Comparison of ENCODE assay signal across 15 cellular contexts in the genomic region with DNA sequence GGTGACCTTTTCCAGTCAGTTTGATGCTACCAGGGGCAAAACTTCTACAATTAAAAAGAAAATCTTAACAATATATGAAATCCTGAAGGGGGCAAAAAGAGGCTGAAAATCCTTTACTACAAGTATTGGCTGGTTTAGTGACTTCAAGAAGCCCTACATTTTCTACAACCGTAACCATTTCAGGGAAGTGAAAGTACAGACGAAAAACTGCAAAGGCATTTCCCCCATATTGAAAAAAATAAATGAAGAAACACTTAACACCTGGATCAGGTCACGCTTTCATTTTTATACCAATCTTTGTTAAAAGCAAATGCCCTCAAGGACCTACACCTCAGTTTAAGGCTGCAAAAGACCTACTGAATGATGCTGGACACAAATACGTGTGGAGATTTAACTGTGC. TPM values are rescaled to one million over a fixed set of nuclear protein-coding genes. Genes with fewer than 3 reads are reported as not detected.
DNase-seq lines count a peak whose midpoint lies in the region; ATAC-seq and TF ChIP-seq lines count a peak whose summit lies in the region.
"Had no signal": no experiment of that assay in that cellular context is flagged by ENCODE, and none has a peak within 500 bp of the region (broad histone marks: within the 10 kb centered on the region; RNA-seq: fewer than 3 reads in every experiment).

No MANE protein-coding gene starts in this region.

- no peaks in the 10 kb centered on the region for H3K4me1 Mint-ChIP-seq in MCF 10A (ENCODE audit: insufficient read depth, unreplicated experiment)
- H3K4me1 Mint-ChIP-seq in activated CD8-positive, alpha-beta memory T cell treated with anti-CD3 and anti-CD28 coated beads, Interleukin-2, amount 10 ng/mL, durations not matched to agents 7 days and 5 days, result no peaks in the 10 kb centered on the region
- H3K4me1 Mint-ChIP-seq: stimulated activated naive CD8-positive, alpha-beta T cell treated with anti-CD3 and anti-CD28 coated beads, Interleukin-15, amount 100 ng/mL, for 72 hours had no signal

- no peak overlapping the region for H3K27ac ChIP-seq in DOHH2 (ENCODE audit: low read depth, low read length)
- H3K27ac ChIP-seq: A549, pancreas had no signal

- H3K4me1 ChIP-seq in DOHH2 (ENCODE audit: control insufficient read depth, low read length), result peaks cover 14% of the 10 kb centered on the region
- H3K4me1 ChIP-seq: A549, pancreas had no signal

- H3K27me3 Mint-ChIP-seq in MCF 10A (ENCODE audit: insufficient read depth, unreplicated experiment), result peaks cover 13% of the 10 kb centered on the region
- peaks cover 69% of the 10 kb centered on the region for H3K27me3 Mint-ChIP-seq in activated CD8-positive, alpha-beta memory T cell treated with anti-CD3 and anti-CD28 coated beads, Interleukin-2, amount 10 ng/mL, durations not matched to agents 7 days and 5 days

- H3K36me3 ChIP-seq in DOHH2 (ENCODE audit: control insufficient read depth, low read length), result no peaks in the 10 kb centered on the region
- no peaks in the 10 kb centered on the region for H3K36me3 ChIP-seq in H7 (replicated peaks; ENCODE audit: control insufficient read depth, insufficient read depth, low read length)
- H3K36me3 ChIP-seq: pancreas had no signal

- H3K4me3 ChIP-seq in DOHH2 (ENCODE audit: low read length) (peak overlapping the region; percentile 18; the same call in 1 of the 2 replicates), H7 (ENCODE audit: insufficient read depth, low read depth, low read length) (no peak overlapping the region)
- H3K4me3 ChIP-seq: A549, lung, pancreas had no signal

- H3F3A ChIP-seq in DOHH2 (ENCODE audit: control insufficient read depth, insufficient read depth), result no peaks in the 10 kb centered on the region

- 0 out of 2 replicates have a peak, but pooled peaks cover 4% of the 10 kb centered on the region for H3K27me3 ChIP-seq in DOHH2 (ENCODE audit: control insufficient read depth, low read length)
- no peaks in the 10 kb centered on the region for H3K27me3 ChIP-seq in H7 (ENCODE audit: control insufficient read depth, insufficient read depth, low read length)
- H3K27me3 ChIP-seq: pancreas had no signal

- no peaks in the 10 kb centered on the region for H3K36me3 Mint-ChIP-seq in MCF 10A (ENCODE audit: insufficient read depth, unreplicated experiment)
- no peaks in the 10 kb centered on the region for H3K36me3 Mint-ChIP-seq in activated CD8-positive, alpha-beta memory T cell treated with anti-CD3 and anti-CD28 coated beads, Interleukin-2, amount 10 ng/mL, durations not matched to agents 7 days and 5 days

- no peaks in the 10 kb centered on the region for H3K9me2 ChIP-seq in DOHH2 (replicated peaks; ENCODE audit: control insufficient read depth, low read length)

- no TSS peak for BruUV-seq in MCF 10A (replicated peaks; lab: Mats Ljungman, UMichigan)

- H3K4me2 ChIP-seq in DOHH2 (ENCODE audit: low read length), result peak overlapping the region; percentile 41
- H3K4me2 ChIP-seq: A549 had no signal

- intact Hi-C loops in MCF 10A (cut with micrococcal nuclease), result no loop called here

- no peaks in the 10 kb centered on the region for H3K79me2 ChIP-seq in DOHH2 (ENCODE audit: control insufficient read depth, low read length)

- no peak overlapping the region for H3K27ac Mint-ChIP-seq in MCF 10A (ENCODE audit: low read depth, unreplicated experiment)
- no peak overlapping the region for H3K27ac Mint-ChIP-seq in activated CD8-positive, alpha-beta memory T cell treated with anti-CD3 and anti-CD28 coated beads, Interleukin-2, amount 10 ng/mL, durations not matched to agents 7 days and 5 days
- H3K27ac Mint-ChIP-seq: stimulated activated naive CD8-positive, alpha-beta T cell treated with anti-CD3 and anti-CD28 coated beads, Interleukin-15, amount 100 ng/mL, for 72 hours had no signal

- no peak overlapping the region for H3K4me3 Mint-ChIP-seq in MCF 10A (ENCODE audit: unreplicated experiment)
- no peak overlapping the region for H3K4me3 Mint-ChIP-seq in activated CD8-positive, alpha-beta memory T cell treated with anti-CD3 and anti-CD28 coated beads, Interleukin-2, amount 10 ng/mL, durations not matched to agents 7 days and 5 days
- H3K4me3 Mint-ChIP-seq: stimulated activated naive CD8-positive, alpha-beta T cell treated with anti-CD3 and anti-CD28 coated beads, Interleukin-15, amount 100 ng/mL, for 72 hours had no signal

- CTCF ChIA-PET in MCF 10A (lab: Yijun Ruan, JAX), result no interaction called here
- CTCF ChIA-PET in activated CD8-positive, alpha-beta memory T cell treated with anti-CD3 and anti-CD28 coated beads, Interleukin-2, amount 10 ng/mL, durations not matched to agents 7 days and 5 days (lab: Charles Lee), result no interaction called here

- peak; percentile 81 for ATAC-seq in HG02798 (IDR thresholded peaks at IDR 0.05; ENCODE audit: poor library complexity, unreplicated experiment)
- ATAC-seq in HG03521 (IDR thresholded peaks at IDR 0.05; ENCODE audit: unreplicated experiment), result peak; percentile 84
- no peak for ATAC-seq in activated CD8-positive, alpha-beta memory T cell treated with anti-CD3 and anti-CD28 coated beads, Interleukin-2, amount 10 ng/mL, durations not matched to agents 7 days and 5 days
- ATAC-seq: A549; pancreas; PC-3; stimulated activated naive CD8-positive, alpha-beta T cell treated with anti-CD3 and anti-CD28 coated beads, Interleukin-15, amount 100 ng/mL, for 72 hours had no signal

- H4K20me1 ChIP-seq in DOHH2 (ENCODE audit: control insufficient read depth, insufficient read depth, low read depth, low read length), result no peaks in the 10 kb centered on the region

- no peak for TF ChIP-seq CTCF in DOHH2 (IDR thresholded peaks at IDR 0.05; ENCODE audit: low read depth, low read length, poor library complexity, severe bottlenecking)
- TF ChIP-seq CTCF in MCF 10A (IDR thresholded peaks at IDR 0.05; ENCODE audit: unreplicated experiment), result no peak

- peaks cover 2% of the 10 kb centered on the region for H3K9me3 ChIP-seq in DOHH2 (ENCODE audit: control insufficient read depth, insufficient read depth, low read length)
- H3K9me3 ChIP-seq: A549, pancreas had no signal

- POLR2A ChIA-PET in MCF 10A (lab: Yijun Ruan, JAX), result interaction anchor here (1.8 kb wide), 1 partner anchor 57 kb away, joined by 5 read pairs; the partner anchor contains the start of gene TOMM7

- DNase-seq in GM19240 (ENCODE audit: insufficient read length, low spot score) (peak; percentile 16), MCF 10A (ENCODE audit: unreplicated experiment) (no peak), H7 (no peak), cerebellar nuclear complex (lab: John Stamatoyannopoulos, UW) (no peak)
- no peak for DNase-seq in activated CD8-positive, alpha-beta memory T cell treated with anti-CD3 and anti-CD28 coated beads, Interleukin-2, amount 10 ng/mL, durations not matched to agents 7 days and 5 days
- DNase-seq: pancreas; PC-3; stimulated activated CD4-positive, alpha-beta T cell treated with anti-CD3 and anti-CD28 coated beads, Interleukin-2, amount 100 ng/mL, for 24 hours; stimulated activated naive CD8-positive, alpha-beta T cell treated with anti-CD3 and anti-CD28 coated beads, Interleukin-15, amount 100 ng/mL, for 72 hours; T-helper 9 cell had no signal

- no peaks in the 10 kb centered on the region for H3K9me3 Mint-ChIP-seq in MCF 10A (ENCODE audit: unreplicated experiment)
- no peaks in the 10 kb centered on the region for H3K9me3 Mint-ChIP-seq in activated CD8-positive, alpha-beta memory T cell treated with anti-CD3 and anti-CD28 coated beads, Interleukin-2, amount 10 ng/mL, durations not matched to agents 7 days and 5 days (ENCODE audit: low read depth)

RNA-seq across cellular contexts. Expression of gene IL6, which starts 38.6 kb away (rescaled TPM):
- total RNA-seq in MCF 10A (2022), result 13.8 and 22.0 TPM in 2 replicates
- total RNA-seq in H7 (2014; rRNA removed; shearing (Covaris generic)), result 0.22 and 0.69 TPM in 2 replicates
- total RNA-seq in activated CD8-positive, alpha-beta memory T cell treated with anti-CD3 and anti-CD28 coated beads, Interleukin-2, amount 10 ng/mL, durations not matched to agents 7 days and 5 days, result under 1 TPM in 1 of 2 experiments, not detected in 1; 0.66 TPM

RNA-seq across cellular contexts. Expression of gene TOMM7, which starts 57.0 kb away (rescaled TPM):
- total RNA-seq in MCF 10A (2022), result 376 and 409 TPM in 2 replicates
- total RNA-seq in H7 (2014; rRNA removed; shearing (Covaris generic)), result 437 and 485 TPM in 2 replicates
- total RNA-seq in activated CD8-positive, alpha-beta memory T cell treated with anti-CD3 and anti-CD28 coated beads, Interleukin-2, amount 10 ng/mL, durations not matched to agents 7 days and 5 days, result 100 to 1,000 TPM; 199 to 229 TPM
